ENCODE assay signal across 10 cellular contexts in the genomic region with DNA sequence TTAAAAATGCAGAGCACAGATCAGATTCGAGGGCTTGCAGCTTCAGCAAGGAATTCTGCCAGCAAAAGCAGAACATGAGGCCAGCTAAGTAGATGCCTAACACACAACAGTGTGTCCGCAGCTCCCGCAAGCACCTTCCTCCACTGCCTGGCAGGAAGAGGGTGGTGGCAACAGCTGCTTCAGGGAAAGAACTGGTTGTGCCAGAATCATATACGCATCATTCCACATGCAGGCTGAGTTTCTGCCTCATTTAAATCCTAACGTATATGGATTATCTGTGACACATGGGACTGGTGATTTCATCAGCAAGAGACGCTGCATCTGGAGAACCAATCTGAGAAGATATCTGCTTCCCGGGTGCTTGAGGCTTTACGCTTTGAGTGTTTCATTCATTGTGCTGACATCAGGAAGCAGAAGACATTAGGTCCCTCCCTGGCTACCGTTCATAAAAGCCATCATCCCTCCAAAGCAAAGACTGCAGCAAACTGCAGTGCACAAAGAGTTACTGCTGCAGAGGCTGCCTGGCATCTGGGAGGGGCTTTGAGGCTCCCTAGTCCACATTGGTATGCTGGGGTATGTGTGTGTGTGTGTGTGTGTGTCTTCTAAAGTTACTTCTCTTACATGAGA.
A peak's percentile ranks its signal among the peaks of the same experiment; 100 is the strongest.
DNase-seq lines count a peak whose midpoint lies in the region; ATAC-seq and TF ChIP-seq lines count a peak whose summit lies in the region.
"Had no signal": no experiment of that assay in that cellular context is flagged by ENCODE, and none has a peak within 500 bp of the region (broad histone marks: within the 10 kb centered on the region; RNA-seq: fewer than 3 reads in every experiment).

No MANE protein-coding gene starts in this region.

- TF ChIP-seq CTCF in RWPE2 (IDR thresholded peaks at IDR 0.05; ENCODE audit: poor library complexity, severe bottlenecking): no peak
- TF ChIP-seq CTCF in retinal pigment epithelial cell (conservative IDR thresholded peaks at IDR 0.05; ENCODE audit: low read depth, low read length): no peak
- TF ChIP-seq CTCF in left lung (IDR thresholded peaks at IDR 0.05): no peak

- H3K4me3 ChIP-seq in RWPE2 (ENCODE audit: severe bottlenecking): no peak overlapping the region
- peak overlapping the region; percentile 40 for H3K4me3 ChIP-seq in retinal pigment epithelial cell (ENCODE audit: low read length)
- H3K4me3 ChIP-seq in left lung: no peak overlapping the region
- H3K4me3 ChIP-seq: testis had no signal

- H3K27ac ChIP-seq in RWPE2 (ENCODE audit: poor library complexity, severe bottlenecking) (no peak overlapping the region), left lung (no peak overlapping the region)
- H3K27ac ChIP-seq: testis had no signal

- DNase-seq in LHCN-M2 (ENCODE audit: low read depth) (peak; percentile 90), RWPE2 (ENCODE audit: low spot score) (no peak), globus pallidus (ENCODE audit: low spot score) (peak; percentile 63), retinal pigment epithelial cell (ENCODE audit: low read depth) (peak; percentile 90), KG1 (lab: John Stamatoyannopoulos, UW) (no peak), left lung (no peak), NCI-H2196 (lab: John Stamatoyannopoulos, UW; ENCODE audit: unreplicated experiment) (no peak)
- no peak for DNase-seq in activated CD4-positive, alpha-beta T cell treated with anti-CD3 and anti-CD28 coated beads for 1 hour
- DNase-seq: activated T-cell treated with anti-CD3 and anti-CD28 coated beads, Interleukin-2, amount 50 U/mL, for 1 hour; testis had no signal

- H3K36me3 ChIP-seq in RWPE2 (ENCODE audit: low read depth): no peaks in the 10 kb centered on the region
- H3K36me3 ChIP-seq in left lung: no peaks in the 10 kb centered on the region

- intact Hi-C loops in left lung (cut with DNase I): no loop called here

- H3K4me1 ChIP-seq in RWPE2 (ENCODE audit: insufficient read depth, poor library complexity, severe bottlenecking): no peaks in the 10 kb centered on the region
- no peaks in the 10 kb centered on the region for H3K4me1 ChIP-seq in left lung

- H3K27me3 ChIP-seq in RWPE2 (ENCODE audit: insufficient read depth, poor library complexity, severe bottlenecking) (peaks cover 4% of the 10 kb centered on the region), left lung (no peaks in the 10 kb centered on the region)
- H3K27me3 ChIP-seq: testis had no signal

- ATAC-seq in RWPE2 (ENCODE audit: low read depth): 0 out of 3 replicates have a peak, but pooled peaks have one; percentile 29
- ATAC-seq in left lung: no peak

- H3K9me3 ChIP-seq in RWPE2 (ENCODE audit: severe bottlenecking) (no peaks in the 10 kb centered on the region), left lung (no peaks in the 10 kb centered on the region)
- H3K9me3 ChIP-seq: testis had no signal

Comparison
In these comparisons a context has a peak if more than half of its experiments do, and no peak if none do; other contexts are left out.
1. DNase-seq: peak in LHCN-M2 (single experiment), globus pallidus (single experiment) and retinal pigment epithelial cell (single experiment); none in RWPE2 (single experiment), KG1 (single experiment), left lung (0 of 2), activated CD4-positive, alpha-beta T cell treated with anti-CD3 and anti-CD28 coated beads for 1 hour (single experiment) and NCI-H2196 (single experiment).